2 cellular contexts compared by ENCODE assay signal in the genomic region with DNA sequence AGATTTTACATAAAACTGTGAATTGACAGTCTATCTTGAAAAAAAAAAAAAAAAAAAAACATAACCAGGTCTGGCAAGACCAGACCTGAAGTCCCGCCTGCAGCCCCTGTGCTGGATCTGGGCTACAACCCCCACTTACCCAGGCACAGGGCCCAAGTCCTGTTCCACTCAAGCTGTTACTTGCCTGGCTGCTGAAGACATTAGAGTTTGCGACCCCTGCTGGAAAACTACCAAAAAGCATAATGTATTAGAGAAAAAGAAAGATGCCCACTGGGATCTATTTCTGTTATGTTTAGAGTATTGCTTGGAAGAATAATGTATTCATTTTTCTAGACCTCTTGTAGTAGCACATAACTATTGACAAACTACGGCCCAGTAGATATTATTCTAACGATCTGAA.
TF ChIP-seq lines count a peak whose summit lies in the region.

No MANE protein-coding gene starts in this region.

TF ChIP-seq in HepG2, 621 proteins besides CTCF, POLR2A, EP300 and RAD21:
- TF ChIP-seq SMC3 (IDR thresholded peaks at IDR 0.05; ENCODE audit: low read length) (peak; percentile 54; the same call in 1 of the 2 replicates), ISX (CRISPR knock-in tag; conservative IDR thresholded peaks at IDR 0.05) (no peak), STAG1 (CRISPR knock-in tag; IDR thresholded peaks at IDR 0.05) (peak; percentile 55), NRL (CRISPR knock-in tag; IDR thresholded peaks at IDR 0.05; ENCODE audit: borderline replicate concordance) (no peak)

TF ChIP-seq in IMR-90, 13 proteins besides CTCF, POLR2A, EP300 and RAD21:
- TF ChIP-seq MXI1 (IDR thresholded peaks at IDR 0.05; ENCODE audit: borderline replicate concordance, low read depth, low read length) (no peak), SMC3 (IDR thresholded peaks at IDR 0.05; ENCODE audit: low read depth, low read length) (peak; percentile 30; the same call in 1 of the 2 replicates)
